ENCODE assay signal across 1 cellular context in the genomic region with DNA sequence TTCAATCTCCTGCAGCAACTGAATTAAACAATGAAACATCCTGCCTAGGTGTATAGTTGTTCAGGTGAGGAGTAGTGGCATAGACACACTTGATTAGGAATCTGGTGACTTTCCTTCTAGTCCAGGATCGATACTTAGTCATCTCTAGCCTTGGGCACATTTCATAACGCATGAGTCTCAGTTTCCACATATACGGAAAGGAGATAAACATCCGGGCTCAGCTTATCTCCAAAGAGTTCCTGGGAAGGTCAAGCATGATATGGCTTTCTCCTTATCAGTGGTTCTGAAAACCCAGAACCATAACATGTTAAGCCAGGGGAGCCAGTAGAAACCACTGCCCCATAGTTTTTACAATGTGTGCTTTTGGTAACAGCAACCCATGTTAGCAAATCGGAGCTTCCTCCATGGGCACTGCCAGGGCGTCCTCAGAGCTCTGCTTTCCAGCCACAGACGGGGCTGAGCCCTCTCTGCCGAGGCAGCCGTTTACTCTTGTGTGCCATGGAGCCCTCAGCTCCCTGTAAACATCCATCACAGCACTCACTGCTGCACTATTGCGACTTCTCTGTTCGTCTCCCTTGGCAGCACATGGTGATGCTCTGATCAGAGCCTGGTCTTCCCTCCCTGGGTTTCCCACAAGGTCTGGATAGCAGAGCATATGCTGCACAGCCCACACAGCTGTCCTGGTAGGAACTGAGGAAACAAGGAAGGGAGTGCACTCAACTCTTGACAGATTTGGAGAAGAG.
TF ChIP-seq lines count a peak whose summit lies in the region.

No MANE protein-coding gene starts in this region.

TF ChIP-seq in IMR-90, 13 proteins besides CTCF, POLR2A, EP300 and RAD21:
- TF ChIP-seq, protein P1, sequence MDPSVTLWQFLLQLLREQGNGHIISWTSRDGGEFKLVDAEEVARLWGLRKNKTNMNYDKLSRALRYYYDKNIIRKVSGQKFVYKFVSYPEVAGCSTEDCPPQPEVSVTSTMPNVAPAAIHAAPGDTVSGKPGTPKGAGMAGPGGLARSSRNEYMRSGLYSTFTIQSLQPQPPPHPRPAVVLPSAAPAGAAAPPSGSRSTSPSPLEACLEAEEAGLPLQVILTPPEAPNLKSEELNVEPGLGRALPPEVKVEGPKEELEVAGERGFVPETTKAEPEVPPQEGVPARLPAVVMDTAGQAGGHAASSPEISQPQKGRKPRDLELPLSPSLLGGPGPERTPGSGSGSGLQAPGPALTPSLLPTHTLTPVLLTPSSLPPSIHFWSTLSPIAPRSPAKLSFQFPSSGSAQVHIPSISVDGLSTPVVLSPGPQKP (IDR thresholded peaks at IDR 0.05; ENCODE audit: borderline replicate concordance, low read depth, low read length) = no peak
- TF ChIP-seq FOS (IDR thresholded peaks at IDR 0.05; ENCODE audit: low read depth, low read length) = 0 out of 2 replicates have a peak, but pooled peaks have one; percentile 12
